ENCODE assay signal across 1 cellular context in genomic region chr14:69263771-69264170, GRCh38.
TF ChIP-seq lines count a peak whose summit lies in the region.

No MANE protein-coding gene starts in this region.

TF ChIP-seq in IMR-90, 13 proteins besides CTCF, POLR2A, EP300 and RAD21 (continued from another document):
- no peak for TF ChIP-seq RFX5 (IDR thresholded peaks at IDR 0.05; ENCODE audit: low read depth, low read length)
- no peak for TF ChIP-seq ELK1 (IDR thresholded peaks at IDR 0.05; ENCODE audit: borderline replicate concordance, low read depth, low read length)
- TF ChIP-seq BHLHE40 (IDR thresholded peaks at IDR 0.05; ENCODE audit: low read depth, low read length), result no peak
- TF ChIP-seq CEBPB (IDR thresholded peaks at IDR 0.05; ENCODE audit: low read depth, low read length), result no peak
